8 cellular contexts compared by ENCODE assay signal in the genomic region with DNA sequence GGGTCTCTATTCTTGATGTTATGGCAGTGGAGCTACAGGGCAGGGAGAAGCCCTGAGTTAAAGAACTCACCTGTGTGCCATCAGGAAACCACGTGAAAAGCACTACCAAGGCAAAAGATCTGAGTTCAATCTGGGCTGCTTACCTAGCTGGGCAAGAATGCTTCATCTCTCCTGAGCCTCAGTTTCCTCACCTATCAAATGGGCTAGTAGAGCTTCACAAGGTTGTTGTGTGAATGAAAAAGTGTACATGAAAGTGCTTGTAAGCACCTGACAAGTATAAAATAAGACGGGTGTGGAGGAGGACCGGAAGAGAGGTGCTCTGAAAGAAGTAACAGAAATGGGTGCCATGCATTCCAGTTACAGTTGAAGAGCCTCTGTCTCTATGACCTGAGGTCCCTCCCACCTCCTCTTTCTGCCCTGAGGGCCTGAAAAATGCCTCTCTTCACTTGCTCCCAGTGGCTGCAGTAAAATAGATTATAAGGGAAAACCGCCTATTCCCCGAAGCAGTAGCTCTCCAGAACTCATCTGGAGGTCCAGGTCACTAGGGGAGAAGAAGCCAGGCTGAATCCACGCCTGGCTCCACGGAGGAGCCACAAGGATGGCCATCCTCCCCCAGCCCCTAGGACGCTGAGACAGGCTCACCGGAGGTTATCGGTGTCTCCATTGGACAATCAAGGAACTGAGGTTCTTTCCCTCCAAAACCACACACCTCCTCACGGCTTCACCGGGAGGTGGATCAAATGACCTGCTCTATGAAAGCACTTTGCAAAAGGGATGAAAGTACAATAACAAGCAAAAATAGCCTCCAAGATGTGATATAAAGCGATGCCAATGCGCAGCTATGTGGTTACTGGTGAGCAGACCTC. TPM values are rescaled to one million over a fixed set of nuclear protein-coding genes. Genes with fewer than 3 reads are reported as not detected.
DNase-seq lines count a peak whose midpoint lies in the region; ATAC-seq and TF ChIP-seq lines count a peak whose summit lies in the region.

No MANE protein-coding gene starts in this region.

- TF ChIP-seq CTCF in heart right ventricle (IDR thresholded peaks at IDR 0.05) (no peak), liver (IDR thresholded peaks at IDR 0.05; ENCODE audit: low read depth, low read length, missing input control) (no peak), uterus (IDR thresholded peaks at IDR 0.05) (no peak)

- no peaks in the 10 kb centered on the region for H3K9me3 Mint-ChIP-seq in activated naive CD8-positive, alpha-beta T cell treated with anti-CD3 and anti-CD28 coated beads, Interleukin-2, amount 10 ng/mL, durations not matched to agents 7 days and 5 days

- TF ChIP-seq POLR2A in uterus (IDR thresholded peaks at IDR 0.05): no peak

- ATAC-seq in heart right ventricle (peak in 1 of 8 donors; percentile 48), Right ventricle myocardium inferior (no peak), GM19467 (IDR thresholded peaks at IDR 0.05; ENCODE audit: unreplicated experiment) (no peak)
- ATAC-seq in activated naive CD8-positive, alpha-beta T cell treated with anti-CD3 and anti-CD28 coated beads, Interleukin-2, amount 10 ng/mL, durations not matched to agents 7 days and 5 days (ENCODE audit: low read depth): no peak

- H3K9me3 ChIP-seq in heart right ventricle: no peaks in the 10 kb centered on the region
- H3K9me3 ChIP-seq in liver (ENCODE audit: control insufficient read depth in 4 of 4, low read length in 3 of 4): no peaks in the 10 kb centered on the region
- no peaks in the 10 kb centered on the region for H3K9me3 ChIP-seq in uterus

- H3K4me1 Mint-ChIP-seq in activated naive CD8-positive, alpha-beta T cell treated with anti-CD3 and anti-CD28 coated beads, Interleukin-2, amount 10 ng/mL, durations not matched to agents 7 days and 5 days: peaks cover 9% of the 10 kb centered on the region

- H3K27ac ChIP-seq in heart right ventricle (peak overlapping the region in 5 of 10 donors; percentile 48 to 71 (median 69)), liver (ENCODE audit: low read depth in 1 of 2, low read length in 2 of 2) (no peak overlapping the region), uterus (peak overlapping the region; percentile 89 to 96)

- H3K9ac ChIP-seq in liver (ENCODE audit: low read depth in 1 of 2, low read length in 2 of 2): no peak overlapping the region

- H3K4me1 ChIP-seq in heart right ventricle (peaks cover 0 to 26% (median 16%) of the 10 kb centered on the region in 9 donors), liver (ENCODE audit: control insufficient read depth in 4 of 4, insufficient read depth in 4 of 4, low read length in 3 of 4) (peaks cover 7 to 19% (median 11%) of the 10 kb centered on the region in 4 donors), uterus (no peaks in the 10 kb centered on the region)

- DNase-seq in heart right ventricle (no peak), Right ventricle myocardium inferior (ENCODE audit: missing footprints) (no peak), uterus (no peak), NK-92 (lab: John Stamatoyannopoulos, UW; ENCODE audit: unreplicated experiment) (no peak)
- DNase-seq in activated naive CD8-positive, alpha-beta T cell treated with anti-CD3 and anti-CD28 coated beads, Interleukin-2, amount 10 ng/mL, durations not matched to agents 7 days and 5 days: no peak
- DNase-seq in stimulated activated CD4-positive, alpha-beta T cell treated with anti-CD3 and anti-CD28 coated beads, Interleukin-2, amount 100 ng/mL, for 24 hours: no peak

- POLR2A ChIA-PET in activated naive CD8-positive, alpha-beta T cell treated with anti-CD3 and anti-CD28 coated beads, Interleukin-2, amount 10 ng/mL, durations not matched to agents 7 days and 5 days (lab: Charles Lee): no interaction called here

- H3K27me3 Mint-ChIP-seq in activated naive CD8-positive, alpha-beta T cell treated with anti-CD3 and anti-CD28 coated beads, Interleukin-2, amount 10 ng/mL, durations not matched to agents 7 days and 5 days: peaks cover 64% of the 10 kb centered on the region

- TF ChIP-seq RAD21 in liver (IDR thresholded peaks at IDR 0.05): no peak

- intact Hi-C loops in heart right ventricle (cut with DNase I): no loop called here
- intact Hi-C loops in Right ventricle myocardium inferior (cut with DNase I): no loop called here
- intact Hi-C loops in uterus (cut with DNase I; ENCODE audit: low total_unique reads): loop anchor here (10.0 kb wide), 1 partner anchor 51 kb away; no protein-coding TSS in a partner anchor

- H3K27me3 ChIP-seq in heart right ventricle: peaks cover 0 to 33% (median 0%) of the 10 kb centered on the region in 7 donors
- H3K27me3 ChIP-seq in liver (ENCODE audit: control insufficient read depth in 4 of 4, insufficient read depth in 4 of 4, low read length in 3 of 4): peaks cover 0 to 14% (median 1%) of the 10 kb centered on the region in 4 donors
- H3K27me3 ChIP-seq in uterus: no peaks in the 10 kb centered on the region

- H3K27ac Mint-ChIP-seq in activated naive CD8-positive, alpha-beta T cell treated with anti-CD3 and anti-CD28 coated beads, Interleukin-2, amount 10 ng/mL, durations not matched to agents 7 days and 5 days: no peak overlapping the region

- WGBS in heart right ventricle, 2 donors: 38% methylated on average over 14 of the region's 14 CpGs
- WGBS in liver: 38% methylated on average over 14 of the region's 14 CpGs

- H3K36me3 ChIP-seq in heart right ventricle (no peaks in the 10 kb centered on the region), liver (ENCODE audit: control insufficient read depth in 4 of 4, insufficient read depth in 3 of 4, low read depth in 1 of 4, low read length in 3 of 4) (no peaks in the 10 kb centered on the region), uterus (no peaks in the 10 kb centered on the region)

- peaks cover 3% of the 10 kb centered on the region for H3K36me3 Mint-ChIP-seq in activated naive CD8-positive, alpha-beta T cell treated with anti-CD3 and anti-CD28 coated beads, Interleukin-2, amount 10 ng/mL, durations not matched to agents 7 days and 5 days

- peak overlapping the region; percentile 67 for H3K4me3 Mint-ChIP-seq in activated naive CD8-positive, alpha-beta T cell treated with anti-CD3 and anti-CD28 coated beads, Interleukin-2, amount 10 ng/mL, durations not matched to agents 7 days and 5 days

- H3K4me3 ChIP-seq in heart right ventricle (peak overlapping the region; percentile 62 to 97 (median 82)), liver (ENCODE audit: low read depth in 1 of 3, low read length in 3 of 3) (peak overlapping the region in 2 of 3 donors; percentile 31 to 78), uterus (peak overlapping the region; percentile 82 to 85)

TF ChIP-seq in liver, 16 proteins besides CTCF, POLR2A, EP300 and RAD21:
- TF ChIP-seq REST (IDR thresholded peaks at IDR 0.05): no peak
TF ChIP-seq in liver: peak in this region for 0.

RNA-seq across cellular contexts. Expression of gene GPR161, which starts 1.4 kb away (rescaled TPM):
- total RNA-seq in heart right ventricle: 1 to 10 TPM in 9 of 10 donors, under 1 TPM in 1; 0.93 to 3.3 (median 2.3) TPM
- 1 to 10 TPM; 1.1 to 2.3 TPM for polyA plus RNA-seq in heart right ventricle
- total RNA-seq in Right ventricle myocardium inferior: 3.0 TPM
- total RNA-seq in activated naive CD8-positive, alpha-beta T cell treated with anti-CD3 and anti-CD28 coated beads, Interleukin-2, amount 10 ng/mL, durations not matched to agents 7 days and 5 days: under 1 TPM in 1 of 2 experiments, not detected in 1; 0.20 TPM
- 1 to 10 TPM; 1.0 to 1.1 TPM for total RNA-seq in liver
- under 1 TPM; 0.33 to 0.46 TPM for polyA plus RNA-seq in liver
- total RNA-seq in uterus: 10 to 100 TPM in 3 of 4 donors, 1 to 10 TPM in 1; 9.7 to 45.5 (median 37.6) TPM

RNA-seq across cellular contexts. Expression of gene TIPRL, which starts 43.4 kb away (rescaled TPM):
- total RNA-seq in heart right ventricle: 10 to 100 TPM; 25.0 to 37.5 (median 31.3) TPM
- polyA plus RNA-seq in heart right ventricle: 10 to 100 TPM in 1 of 2 donors, 1 to 10 TPM in 1; 9.6 to 21.6 TPM
- total RNA-seq in Right ventricle myocardium inferior: 28.7 TPM
- total RNA-seq in activated naive CD8-positive, alpha-beta T cell treated with anti-CD3 and anti-CD28 coated beads, Interleukin-2, amount 10 ng/mL, durations not matched to agents 7 days and 5 days: 10 to 100 TPM; 40.0 to 40.1 TPM
- total RNA-seq in liver: 10 to 100 TPM; 11.7 to 14.2 TPM
- polyA plus RNA-seq in liver: 10 to 100 TPM; 11.2 to 20.0 TPM
- 10 to 100 TPM in 3 of 4 donors, 1 to 10 TPM in 1; 9.5 to 59.2 (median 28.3) TPM for total RNA-seq in uterus

Comparison
In these comparisons a context has a peak if more than half of its experiments do, and no peak if none do; other contexts are left out.
1. H3K27ac ChIP-seq: peak in uterus (2 of 2); none in liver (0 of 2).
2. Peak in every context shown above with its lines, with median percentiles within 50 percentile points of each other: H3K4me3 ChIP-seq.